1 cellular context compared by ENCODE assay signal in genomic region chr1:207963429-207964194, GRCh38.
TF ChIP-seq lines count a peak whose summit lies in the region.

No MANE protein-coding gene starts in this region.

TF ChIP-seq in SK-N-SH treated with all-trans-retinoic acid at 6 μM for 48 hours, 23 proteins besides CTCF, POLR2A, EP300 and RAD21 (continued from another document):
- TF ChIP-seq, protein P1, sequence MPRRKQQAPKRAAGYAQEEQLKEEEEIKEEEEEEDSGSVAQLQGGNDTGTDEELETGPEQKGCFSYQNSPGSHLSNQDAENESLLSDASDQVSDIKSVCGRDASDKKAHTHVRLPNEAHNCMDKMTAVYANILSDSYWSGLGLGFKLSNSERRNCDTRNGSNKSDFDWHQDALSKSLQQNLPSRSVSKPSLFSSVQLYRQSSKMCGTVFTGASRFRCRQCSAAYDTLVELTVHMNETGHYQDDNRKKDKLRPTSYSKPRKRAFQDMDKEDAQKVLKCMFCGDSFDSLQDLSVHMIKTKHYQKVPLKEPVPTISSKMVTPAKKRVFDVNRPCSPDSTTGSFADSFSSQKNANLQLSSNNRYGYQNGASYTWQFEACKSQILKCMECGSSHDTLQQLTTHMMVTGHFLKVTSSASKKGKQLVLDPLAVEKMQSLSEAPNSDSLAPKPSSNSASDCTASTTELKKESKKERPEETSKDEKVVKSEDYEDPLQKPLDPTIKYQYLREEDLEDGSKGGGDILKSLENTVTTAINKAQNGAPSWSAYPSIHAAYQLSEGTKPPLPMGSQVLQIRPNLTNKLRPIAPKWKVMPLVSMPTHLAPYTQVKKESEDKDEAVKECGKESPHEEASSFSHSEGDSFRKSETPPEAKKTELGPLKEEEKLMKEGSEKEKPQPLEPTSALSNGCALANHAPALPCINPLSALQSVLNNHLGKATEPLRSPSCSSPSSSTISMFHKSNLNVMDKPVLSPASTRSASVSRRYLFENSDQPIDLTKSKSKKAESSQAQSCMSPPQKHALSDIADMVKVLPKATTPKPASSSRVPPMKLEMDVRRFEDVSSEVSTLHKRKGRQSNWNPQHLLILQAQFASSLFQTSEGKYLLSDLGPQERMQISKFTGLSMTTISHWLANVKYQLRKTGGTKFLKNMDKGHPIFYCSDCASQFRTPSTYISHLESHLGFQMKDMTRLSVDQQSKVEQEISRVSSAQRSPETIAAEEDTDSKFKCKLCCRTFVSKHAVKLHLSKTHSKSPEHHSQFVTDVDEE (CRISPR knock-in tag; IDR thresholded peaks at IDR 0.05) = peak; percentile 37; the same call in 1 of the 2 replicates
